In genomic region chr17:49360796-49361128, GRCh38 we compare ENCODE assay signal across 8 cellular contexts. TPM values are rescaled to one million over a fixed set of nuclear protein-coding genes. Genes with fewer than 3 reads are reported as not detected.
A peak's percentile ranks its signal among the peaks of the same experiment; 100 is the strongest.
DNase-seq lines count a peak whose midpoint lies in the region; ATAC-seq and TF ChIP-seq lines count a peak whose summit lies in the region.

No MANE protein-coding gene starts in this region.

- no peak for ATAC-seq in GM21447 (IDR thresholded peaks at IDR 0.05; ENCODE audit: unreplicated experiment)
- no peak for ATAC-seq in sciatic nerve

- TF ChIP-seq CTCF in fibroblast of villous mesenchyme (IDR thresholded peaks at IDR 0.05; ENCODE audit: insufficient read depth, low read depth, low read length) = no peak

- DNase-seq in activated naive CD4-positive, alpha-beta T cell treated with Interleukin-2 at 50 U/mL for 16 hours = peak; percentile 50
- no peak for DNase-seq in activated naive CD4-positive, alpha-beta T cell treated with anti-CD3 and anti-CD28 coated beads, Interleukin-2, amount 50 U/mL, for 16 hours
- peak; percentile 42 for DNase-seq in UCSD-AML1 (lab: John Stamatoyannopoulos, UW; ENCODE audit: unreplicated experiment)
- DNase-seq in fibroblast of villous mesenchyme (ENCODE audit: low read depth) = no peak
- no peak for DNase-seq in skeletal muscle cell (ENCODE audit: low read depth)
- DNase-seq in middle frontal gyrus (ENCODE audit: extremely low spot score, low spot score) = no peak
- DNase-seq in sciatic nerve (ENCODE audit: low spot score) = no peak

- intact Hi-C loops in sciatic nerve (cut with DNase I) = no loop called here

- H3K4me3 ChIP-seq in fibroblast of villous mesenchyme (ENCODE audit: low read depth, low read length) (peak overlapping the region; percentile 94), skeletal muscle cell (ENCODE audit: low read depth, low read length) (peak overlapping the region; percentile 87)

RNA-seq across cellular contexts. Expression of gene ZNF652, which starts 1.3 kb away (rescaled TPM):
- total RNA-seq in fibroblast of villous mesenchyme (20.6 and 24.6 TPM in 2 replicates), sciatic nerve (60.9 TPM)

RNA-seq across cellular contexts. Expression of gene PHB1, which starts 53.9 kb away (rescaled TPM):
- total RNA-seq in fibroblast of villous mesenchyme = 93.4 and 117 TPM in 2 replicates
- 93.5 TPM for total RNA-seq in sciatic nerve

Comparison
In these comparisons a context has a peak if more than half of its experiments do, and no peak if none do; other contexts are left out.
1. DNase-seq: peak in activated naive CD4-positive, alpha-beta T cell treated with Interleukin-2 at 50 U/mL for 16 hours (single experiment) and UCSD-AML1 (single experiment); none in activated naive CD4-positive, alpha-beta T cell treated with anti-CD3 and anti-CD28 coated beads, Interleukin-2, amount 50 U/mL, for 16 hours (single experiment), fibroblast of villous mesenchyme (single experiment), skeletal muscle cell (single experiment), middle frontal gyrus (single experiment) and sciatic nerve (single experiment).